ENCODE assay signal across 9 cellular contexts in the genomic region with DNA sequence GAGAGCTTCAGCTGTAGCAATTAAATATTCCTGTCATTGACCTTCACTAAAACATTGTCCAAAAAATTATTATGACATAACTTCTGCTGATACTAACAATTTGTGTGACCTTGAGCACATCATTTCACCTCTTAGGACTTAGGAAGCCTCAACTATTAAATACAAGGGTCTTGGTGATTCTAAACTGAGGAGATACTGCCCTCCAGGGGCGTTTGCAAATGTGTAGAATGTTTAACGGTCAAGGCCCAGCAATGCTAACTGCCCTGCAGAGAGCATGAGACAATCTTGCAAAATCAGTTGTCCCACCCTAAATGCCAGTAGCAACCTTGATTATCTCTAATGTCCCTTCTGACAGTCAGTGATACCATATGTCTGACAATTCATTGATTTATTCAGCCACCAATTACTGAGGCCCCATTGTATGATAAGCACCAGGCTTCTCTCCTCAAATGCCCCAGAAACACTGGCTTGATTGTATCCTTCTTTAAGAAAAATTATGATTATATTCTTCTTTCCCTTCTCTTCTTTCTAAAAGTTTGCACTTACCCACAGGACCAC.
DNase-seq lines count a peak whose midpoint lies in the region; ATAC-seq and TF ChIP-seq lines count a peak whose summit lies in the region.
"Had no signal": no experiment of that assay in that cellular context is flagged by ENCODE, and none has a peak within 500 bp of the region (broad histone marks: within the 10 kb centered on the region; RNA-seq: fewer than 3 reads in every experiment).

No MANE protein-coding gene starts in this region.

- H3K4me1 Mint-ChIP-seq in MCF 10A (ENCODE audit: insufficient read depth, unreplicated experiment) (no peaks in the 10 kb centered on the region), glutamatergic neuron (ENCODE audit: low read depth, unreplicated experiment) (no peaks in the 10 kb centered on the region)

- H3K9me3 Mint-ChIP-seq in MCF 10A (ENCODE audit: unreplicated experiment) (peaks cover 8% of the 10 kb centered on the region), glutamatergic neuron (ENCODE audit: unreplicated experiment) (peaks cover 1% of the 10 kb centered on the region)

- TF ChIP-seq CTCF in MCF 10A (IDR thresholded peaks at IDR 0.05; ENCODE audit: unreplicated experiment) (peak; percentile 33), breast epithelium (IDR thresholded peaks at IDR 0.05) (no peak), OCI-LY1 (IDR thresholded peaks at IDR 0.05; ENCODE audit: low read length) (peak; percentile 39; the same call in 1 of the 2 replicates), glutamatergic neuron (IDR thresholded peaks at IDR 0.05; ENCODE audit: partially characterized antibody, unreplicated experiment) (no peak), upper lobe of right lung (IDR thresholded peaks at IDR 0.05) (peak; percentile 42)

- H3K27me3 ChIP-seq in breast epithelium (no peaks in the 10 kb centered on the region), OCI-LY1 (ENCODE audit: insufficient read depth, low read length) (no peaks in the 10 kb centered on the region), upper lobe of right lung (no peaks in the 10 kb centered on the region)

- no TSS peak for BruUV-seq in MCF 10A (replicated peaks; lab: Mats Ljungman, UMichigan)

- H4K20me1 ChIP-seq in OCI-LY1 (ENCODE audit: insufficient read depth, low read length): no peaks in the 10 kb centered on the region

- H3F3A ChIP-seq in OCI-LY1 (ENCODE audit: insufficient read depth, low read length): no peaks in the 10 kb centered on the region

- H3K4me3 Mint-ChIP-seq in MCF 10A (ENCODE audit: unreplicated experiment): no peak overlapping the region
- no peak overlapping the region for H3K4me3 Mint-ChIP-seq in glutamatergic neuron (ENCODE audit: unreplicated experiment)

- DNase-seq in MCF 10A (ENCODE audit: unreplicated experiment) (peak; percentile 53), breast epithelium (ENCODE audit: low spot score in 2 of 2) (no peak), glutamatergic neuron (peak; percentile 36), upper lobe of right lung (no peak), ureter (ENCODE audit: low spot score) (no peak), GDM1 (lab: John Stamatoyannopoulos, UW) (no peak)
- DNase-seq in activated naive CD4-positive, alpha-beta T cell treated with anti-CD3 and anti-CD28 coated beads, Interleukin-2, amount 50 U/mL, for 16 hours: no peak

- H3K27me3 Mint-ChIP-seq in MCF 10A (ENCODE audit: insufficient read depth, unreplicated experiment): no peaks in the 10 kb centered on the region
- no peaks in the 10 kb centered on the region for H3K27me3 Mint-ChIP-seq in glutamatergic neuron (ENCODE audit: unreplicated experiment)

- no peak overlapping the region for H3K27ac Mint-ChIP-seq in MCF 10A (ENCODE audit: low read depth, unreplicated experiment)
- no peak overlapping the region for H3K27ac Mint-ChIP-seq in glutamatergic neuron (ENCODE audit: unreplicated experiment)

- H3K36me3 ChIP-seq in breast epithelium (no peaks in the 10 kb centered on the region), OCI-LY1 (ENCODE audit: insufficient read depth, low read length) (no peaks in the 10 kb centered on the region), upper lobe of right lung (no peaks in the 10 kb centered on the region)

- intact Hi-C loops in MCF 10A (cut with micrococcal nuclease) (loop anchor here (1.0 kb wide), 2 partner anchors 288 to 424 kb away; no protein-coding TSS in a partner anchor), breast epithelium (cut with DNase I; ENCODE audit: low total_unique reads) (no loop called here), upper lobe of right lung (cut with DNase I) (loop anchor here (10.0 kb wide), 1 partner anchor 289 kb away; no protein-coding TSS in a partner anchor)

- TF ChIP-seq POLR2A in breast epithelium (IDR thresholded peaks at IDR 0.05): no peak

- CTCF ChIA-PET in MCF 10A (lab: Yijun Ruan, JAX): interaction anchor here (0.6 to 3.9 kb wide), 16 partner anchors 11 to 1419 kb away, joined by 3 to 22 read pairs (median 4); no protein-coding TSS in a partner anchor

- H2AFZ ChIP-seq in OCI-LY1 (ENCODE audit: low read length): no peak overlapping the region

- no peak overlapping the region for H3K27ac ChIP-seq in breast epithelium
- H3K27ac ChIP-seq in OCI-LY1 (ENCODE audit: low read depth, low read length, poor library complexity, severe bottlenecking): no peak overlapping the region
- no peak overlapping the region for H3K27ac ChIP-seq in upper lobe of right lung

- POLR2A ChIA-PET in MCF 10A (lab: Yijun Ruan, JAX): no interaction called here

- H3K4me1 ChIP-seq in breast epithelium (no peaks in the 10 kb centered on the region), OCI-LY1 (ENCODE audit: insufficient read depth, low read length, severe bottlenecking) (no peaks in the 10 kb centered on the region), upper lobe of right lung (no peaks in the 10 kb centered on the region)

- H3K4me3 ChIP-seq in breast epithelium (no peak overlapping the region), OCI-LY1 (ENCODE audit: low read depth, low read length, poor library complexity, severe bottlenecking) (no peak overlapping the region), upper lobe of right lung (no peak overlapping the region)
- H3K4me3 ChIP-seq: lung had no signal

- H3K9ac ChIP-seq in OCI-LY1 (ENCODE audit: low read length): no peak overlapping the region

- no peaks in the 10 kb centered on the region for H3K36me3 Mint-ChIP-seq in MCF 10A (ENCODE audit: insufficient read depth, unreplicated experiment)
- peaks cover 7% of the 10 kb centered on the region for H3K36me3 Mint-ChIP-seq in glutamatergic neuron (ENCODE audit: unreplicated experiment)

- ATAC-seq in upper lobe of right lung: peak; percentile 41

- H3K9me3 ChIP-seq in breast epithelium (peaks cover 0 to 4% of the 10 kb centered on the region in 2 donors), OCI-LY1 (ENCODE audit: low read length) (no peaks in the 10 kb centered on the region; the same call in 1 of the 2 replicates), upper lobe of right lung (no peaks in the 10 kb centered on the region)

- H3K79me2 ChIP-seq in OCI-LY1 (ENCODE audit: insufficient read depth, low read length): no peaks in the 10 kb centered on the region

- H3K4me2 ChIP-seq in OCI-LY1 (ENCODE audit: low read length): no peak overlapping the region

- no peaks in the 10 kb centered on the region for H3K9me2 ChIP-seq in OCI-LY1 (ENCODE audit: low read depth, low read length)

Comparison
In these comparisons a context has a peak if more than half of its experiments do, and no peak if none do; other contexts are left out.
1. DNase-seq: peak in MCF 10A (single experiment) and glutamatergic neuron (single experiment); none in breast epithelium (0 of 2), upper lobe of right lung (single experiment), activated naive CD4-positive, alpha-beta T cell treated with anti-CD3 and anti-CD28 coated beads, Interleukin-2, amount 50 U/mL, for 16 hours (single experiment), ureter (single experiment) and GDM1 (single experiment).
2. CTCF ChIP-seq: peak in MCF 10A (single experiment), OCI-LY1 (single experiment) and upper lobe of right lung (single experiment); none in breast epithelium (0 of 3) and glutamatergic neuron (single experiment).